16 cellular contexts compared by ENCODE assay signal in the genomic region with DNA sequence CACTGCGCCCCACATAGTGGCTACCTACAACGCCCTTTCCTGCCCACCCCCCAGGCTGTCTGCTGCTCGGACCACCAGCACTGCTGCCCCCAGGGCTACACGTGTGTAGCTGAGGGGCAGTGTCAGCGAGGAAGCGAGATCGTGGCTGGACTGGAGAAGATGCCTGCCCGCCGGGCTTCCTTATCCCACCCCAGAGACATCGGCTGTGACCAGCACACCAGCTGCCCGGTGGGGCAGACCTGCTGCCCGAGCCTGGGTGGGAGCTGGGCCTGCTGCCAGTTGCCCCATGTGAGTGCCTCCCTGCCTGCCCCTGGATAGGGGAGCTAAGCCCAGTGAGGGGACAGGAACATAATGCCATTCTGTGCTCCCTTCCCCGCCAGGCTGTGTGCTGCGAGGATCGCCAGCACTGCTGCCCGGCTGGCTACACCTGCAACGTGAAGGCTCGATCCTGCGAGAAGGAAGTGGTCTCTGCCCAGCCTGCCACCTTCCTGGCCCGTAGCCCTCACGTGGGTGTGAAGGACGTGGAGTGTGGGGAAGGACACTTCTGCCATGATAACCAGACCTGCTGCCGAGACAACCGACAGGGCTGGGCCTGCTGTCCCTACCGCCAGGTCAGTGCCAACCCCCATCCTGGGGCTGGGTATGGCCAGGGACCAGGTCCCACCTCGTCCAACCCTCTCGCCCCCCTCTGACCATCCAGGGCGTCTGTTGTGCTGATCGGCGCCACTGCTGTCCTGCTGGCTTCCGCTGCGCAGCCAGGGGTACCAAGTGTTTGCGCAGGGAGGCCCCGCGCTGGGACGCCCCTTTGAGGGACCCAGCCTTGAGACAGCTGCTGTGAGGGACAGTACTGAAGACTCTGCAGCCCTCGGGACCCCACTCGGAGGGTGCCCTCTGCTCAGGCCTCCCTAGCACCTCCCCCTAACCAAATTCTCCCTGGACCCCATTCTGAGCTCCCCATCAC. TPM values are rescaled to one million over a fixed set of nuclear protein-coding genes. Genes with fewer than 3 reads are reported as not detected.
DNase-seq lines count a peak whose midpoint lies in the region; ATAC-seq and TF ChIP-seq lines count a peak whose summit lies in the region.
"Had no signal": no experiment of that assay in that cellular context is flagged by ENCODE, and none has a peak within 500 bp of the region (broad histone marks: within the 10 kb centered on the region; RNA-seq: fewer than 3 reads in every experiment).

No MANE protein-coding gene starts in this region.

- H4K20me1 ChIP-seq in PC-9 (ENCODE audit: insufficient read depth) = peaks cover 3% of the 10 kb centered on the region; the same call in 1 of the 2 replicates

- H3K4me3 Mint-ChIP-seq in memory B cell = peak overlapping the region; percentile 71

- no peaks in the 10 kb centered on the region for H3F3A ChIP-seq in PC-9 (ENCODE audit: insufficient read depth, low read depth)

- DNase-seq in DMS 273 (lab: John Stamatoyannopoulos, UW; ENCODE audit: unreplicated experiment) (peak; percentile 37), DMS 273 treated with DMSO at 0.1 percent for 48 hours (lab: John Stamatoyannopoulos, UW) (no peak), PC-9 (no peak), memory B cell (ENCODE audit: low spot score in 2 of 2) (no peak), NCI-H2029 (lab: John Stamatoyannopoulos, UW) (no peak), T-helper 1 cell (no peak)
- DNase-seq: activated CD4-positive, alpha-beta T cell treated with anti-CD3 and anti-CD28 coated beads for 4 hours; amniotic stem cell; heart right ventricle; kidney; midbrain; NCI-H69; stimulated activated naive CD8-positive, alpha-beta T cell treated with anti-CD3 and anti-CD28 coated beads, Interleukin-15, Interleukin-2, amounts not matched to agents 100 U/mL and 50 U/mL, for 24 hours had no signal

- CTCF ChIA-PET in PC-9 (lab: Charles Lee) = no interaction called here

- no peaks in the 10 kb centered on the region for H3K36me3 ChIP-seq in PC-9 (ENCODE audit: low read depth)

- POLR2A ChIA-PET in PC-9 (lab: Charles Lee; ENCODE audit: unreplicated experiment) = no interaction called here

- H3K27ac Mint-ChIP-seq in memory B cell = no peak overlapping the region

- H3K27me3 ChIP-seq in PC-9 (ENCODE audit: insufficient read depth, low read depth) = no peaks in the 10 kb centered on the region
- H3K27me3 ChIP-seq: heart right ventricle had no signal

- no peaks in the 10 kb centered on the region for H3K4me1 ChIP-seq in PC-9 (replicated peaks; ENCODE audit: insufficient read depth)

- H3K4me1 Mint-ChIP-seq in memory B cell = peaks cover 27% of the 10 kb centered on the region

- TF ChIP-seq CTCF in PC-9 (conservative IDR thresholded peaks at IDR 0.05) = no peak

- H3K27me3 Mint-ChIP-seq in memory B cell = no peaks in the 10 kb centered on the region

- intact Hi-C loops in PC-9 (cut with micrococcal nuclease; ENCODE audit: unreplicated experiment) = no loop called here

- no peaks in the 10 kb centered on the region for H3K79me2 ChIP-seq in PC-9 (ENCODE audit: low read depth)
- H3K79me2 ChIP-seq: parathyroid adenoma had no signal

- TSS peak; percentile 31 for BruUV-seq in PC-9 (replicated peaks; lab: Mats Ljungman, UMichigan)

- no peaks in the 10 kb centered on the region for H3K9me2 ChIP-seq in PC-9 (ENCODE audit: insufficient read depth)

- H3K4me2 ChIP-seq in PC-9 = no peak overlapping the region

- no peaks in the 10 kb centered on the region for H3K9me3 Mint-ChIP-seq in memory B cell

- no peak overlapping the region for H3K27ac ChIP-seq in PC-9
- H3K27ac ChIP-seq: parathyroid adenoma had no signal

- no peaks in the 10 kb centered on the region for H3K9me3 ChIP-seq in PC-9 (ENCODE audit: insufficient read depth, low read depth)
- H3K9me3 ChIP-seq: heart right ventricle had no signal

- no peak overlapping the region for H3K4me3 ChIP-seq in PC-9

- no peak overlapping the region for H2AFZ ChIP-seq in PC-9
- H2AFZ ChIP-seq: parathyroid adenoma had no signal

- ATAC-seq in memory B cell (ENCODE audit: low read depth) = no peak
- ATAC-seq: esophagus mucosa; stimulated activated naive CD8-positive, alpha-beta T cell treated with anti-CD3 and anti-CD28 coated beads, Interleukin-15, Interleukin-2, amounts not matched to agents 100 U/mL and 50 U/mL, for 24 hours had no signal

- H3K36me3 Mint-ChIP-seq in memory B cell = peaks cover 10% of the 10 kb centered on the region

RNA-seq across cellular contexts. Expression of gene GRN, which starts 7.1 kb away (rescaled TPM):
- total RNA-seq in PC-9 (2021) = 226 and 413 TPM in 2 replicates

RNA-seq across cellular contexts. Expression of gene FAM171A2, which starts 11.4 kb away (rescaled TPM):
- 8.3 and 11.8 TPM in 2 replicates for total RNA-seq in PC-9 (2021)

RNA-seq across cellular contexts. Expression of gene SLC25A39, which starts 27.6 kb away (rescaled TPM):
- total RNA-seq in PC-9 (2021) = 164 and 204 TPM in 2 replicates

RNA-seq across cellular contexts. Expression of gene ITGA2B, which starts 37.2 kb away (rescaled TPM):
- total RNA-seq in PC-9 (2021) = 5.7 TPM in 2 replicates
- total RNA-seq: HT-29 had no signal

RNA-seq across cellular contexts. Expression of gene RUNDC3A, which starts 43.8 kb away (rescaled TPM):
- total RNA-seq in PC-9 (2021) = not detected in 2 replicates
